In the genomic region with DNA sequence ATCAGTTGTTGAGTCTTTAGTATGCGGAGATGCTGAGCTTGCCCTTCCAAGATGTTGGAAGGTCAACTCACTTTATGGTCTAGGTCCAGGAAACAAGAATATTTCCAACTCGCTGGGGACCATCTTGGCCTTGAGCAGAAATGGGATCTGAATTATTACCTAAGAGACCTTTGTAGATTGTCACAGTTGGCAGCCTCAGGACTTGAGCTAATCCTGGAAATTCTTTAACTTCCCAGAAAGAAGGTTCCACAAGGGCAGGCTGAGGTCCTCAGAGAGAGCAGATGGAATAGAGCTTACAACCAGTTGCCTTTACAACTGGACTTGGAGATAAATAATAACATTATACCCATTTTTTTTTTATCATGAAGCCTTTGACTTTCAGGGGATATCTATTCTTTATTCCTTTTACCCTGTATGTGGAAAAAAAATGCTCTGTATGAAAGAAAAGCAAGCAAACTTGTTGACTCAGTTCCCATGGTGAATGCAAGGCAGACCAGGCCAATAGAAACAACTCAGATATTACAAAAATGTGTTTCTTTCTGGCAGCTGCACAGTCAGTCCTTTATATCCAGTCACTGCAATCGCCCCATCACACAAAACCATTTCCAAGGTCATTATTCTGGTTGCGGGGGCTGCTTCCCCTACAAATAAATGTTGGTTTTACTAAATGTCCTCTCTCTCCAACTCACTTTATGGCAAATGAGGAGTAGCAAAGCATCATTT, we compare ENCODE assay signal across 13 cellular contexts.
DNase-seq lines count a peak whose midpoint lies in the region; ATAC-seq and TF ChIP-seq lines count a peak whose summit lies in the region.
"Had no signal": no experiment of that assay in that cellular context is flagged by ENCODE, and none has a peak within 500 bp of the region (broad histone marks: within the 10 kb centered on the region; RNA-seq: fewer than 3 reads in every experiment).

No MANE protein-coding gene starts in this region.

- H4K20me1 ChIP-seq in neural progenitor cell (ENCODE audit: low read depth), result no peaks in the 10 kb centered on the region

- H3K79me2 ChIP-seq in neural progenitor cell (ENCODE audit: low read depth), result no peaks in the 10 kb centered on the region

- peak overlapping the region; percentile 12 for H3K27ac Mint-ChIP-seq in neural progenitor cell
- no peak overlapping the region for H3K27ac Mint-ChIP-seq in activated naive CD8-positive, alpha-beta T cell treated with anti-CD3 and anti-CD28 coated beads for 36 hours

- WGBS in adrenal gland, 4 donors, result 66 to 80% (median 71%) methylated on average over 4 of the region's 4 CpGs

- no peak overlapping the region for H3K4me2 ChIP-seq in neural progenitor cell

- no peak overlapping the region for H2AFZ ChIP-seq in neural progenitor cell (replicated peaks)

- intact Hi-C loops in adrenal gland (cut with DNase I), result loop anchor here in 1 of 2 donors (10.0 kb wide), 1 partner anchor 393 kb away; no protein-coding TSS in a partner anchor
- intact Hi-C loops in tibial artery (cut with DNase I; ENCODE audit: low total_unique reads), result no loop called here

- H3F3A ChIP-seq in neural progenitor cell (ENCODE audit: low read depth), result peaks cover 52% of the 10 kb centered on the region

- H3K9me3 ChIP-seq in adrenal gland (replicated peaks in 1 of 3) (no peaks in the 10 kb centered on the region), neural progenitor cell (ENCODE audit: low read depth) (no peaks in the 10 kb centered on the region), tibial artery (no peaks in the 10 kb centered on the region)

- peak in 1 of 7 donors; percentile 41 for DNase-seq in adrenal gland
- DNase-seq in fibroblast of peridontal ligament (ENCODE audit: extremely low read depth), result peak; percentile 89
- DNase-seq in neural progenitor cell (ENCODE audit: low spot score), result no peak
- peak in 1 of 2 donors; percentile 39 for DNase-seq in tibial artery
- no peak for DNase-seq in activated naive CD8-positive, alpha-beta T cell treated with anti-CD3 and anti-CD28 coated beads for 36 hours
- no peak for DNase-seq in DMS114 treated with DMSO at 0.1 percent for 48 hours (lab: John Stamatoyannopoulos, UW; ENCODE audit: unreplicated experiment)
- DNase-seq in D341Med (ENCODE audit: low spot score), result no peak
- DNase-seq: activated CD4-positive, alpha-beta T cell treated with anti-CD3 and anti-CD28 coated beads for 1 hour; activated effector memory CD4-positive, alpha-beta T cell treated with anti-CD3 and anti-CD28 coated beads, Interleukin-2, amount 50 U/mL, for 16 hours; DMS 273 treated with DMSO at 0.1 percent for 48 hours; NCI-H526; stimulated activated CD8-positive, alpha-beta memory T cell treated with anti-CD3 and anti-CD28 coated beads, Interleukin-4, amount 100 ng/mL, for 48 hours had no signal

- H3K4me1 ChIP-seq in adrenal gland (replicated peaks in 1 of 2) (peaks cover 16 to 61% of the 10 kb centered on the region in 2 donors), neural progenitor cell (peaks cover 57% of the 10 kb centered on the region), tibial artery (peaks cover 0 to 79% (median 58%) of the 10 kb centered on the region in 4 donors)

- H3K9me3 Mint-ChIP-seq in neural progenitor cell, result peaks cover 8% of the 10 kb centered on the region
- H3K9me3 Mint-ChIP-seq in activated naive CD8-positive, alpha-beta T cell treated with anti-CD3 and anti-CD28 coated beads for 36 hours, result no peaks in the 10 kb centered on the region

- no peaks in the 10 kb centered on the region for H3K36me3 ChIP-seq in adrenal gland (replicated peaks in 1 of 2)
- no peaks in the 10 kb centered on the region for H3K36me3 ChIP-seq in neural progenitor cell
- no peaks in the 10 kb centered on the region for H3K36me3 ChIP-seq in tibial artery

- TF ChIP-seq POLR2A in adrenal gland (IDR thresholded peaks at IDR 0.05), result no peak

- TF ChIP-seq CTCF in adrenal gland (IDR thresholded peaks at IDR 0.05) (no peak), neural progenitor cell (IDR thresholded peaks at IDR 0.05) (no peak), tibial artery (IDR thresholded peaks at IDR 0.05) (no peak)

- peaks cover 5% of the 10 kb centered on the region for H3K36me3 Mint-ChIP-seq in neural progenitor cell
- H3K36me3 Mint-ChIP-seq in activated naive CD8-positive, alpha-beta T cell treated with anti-CD3 and anti-CD28 coated beads for 36 hours, result no peaks in the 10 kb centered on the region

- no peaks in the 10 kb centered on the region for H3K27me3 ChIP-seq in adrenal gland
- H3K27me3 ChIP-seq in neural progenitor cell, result no peaks in the 10 kb centered on the region
- H3K27me3 ChIP-seq in tibial artery, result no peaks in the 10 kb centered on the region

- peak overlapping the region in 4 of 5 donors; percentile 31 to 84 (median 53) for H3K27ac ChIP-seq in adrenal gland
- H3K27ac ChIP-seq in neural progenitor cell, result no peak overlapping the region
- H3K27ac ChIP-seq in tibial artery, result peak overlapping the region; percentile 68 to 82

- H3K27me3 Mint-ChIP-seq in neural progenitor cell (ENCODE audit: insufficient read depth, low read depth), result peaks cover 4% of the 10 kb centered on the region
- no peaks in the 10 kb centered on the region for H3K27me3 Mint-ChIP-seq in activated naive CD8-positive, alpha-beta T cell treated with anti-CD3 and anti-CD28 coated beads for 36 hours

- H3K4me1 Mint-ChIP-seq in neural progenitor cell, result peaks cover 73% of the 10 kb centered on the region
- H3K4me1 Mint-ChIP-seq in activated naive CD8-positive, alpha-beta T cell treated with anti-CD3 and anti-CD28 coated beads for 36 hours, result peaks cover 3% of the 10 kb centered on the region

- H3K4me3 Mint-ChIP-seq in neural progenitor cell, result no peak overlapping the region
- no peak overlapping the region for H3K4me3 Mint-ChIP-seq in activated naive CD8-positive, alpha-beta T cell treated with anti-CD3 and anti-CD28 coated beads for 36 hours

- H3K4me3 ChIP-seq in adrenal gland (no peak overlapping the region), neural progenitor cell (no peak overlapping the region), tibial artery (no peak overlapping the region)

- no peak for ATAC-seq in GM21381 (IDR thresholded peaks at IDR 0.05; ENCODE audit: unreplicated experiment)

- H3K9ac ChIP-seq in neural progenitor cell, result no peak overlapping the region
